In the genomic region with DNA sequence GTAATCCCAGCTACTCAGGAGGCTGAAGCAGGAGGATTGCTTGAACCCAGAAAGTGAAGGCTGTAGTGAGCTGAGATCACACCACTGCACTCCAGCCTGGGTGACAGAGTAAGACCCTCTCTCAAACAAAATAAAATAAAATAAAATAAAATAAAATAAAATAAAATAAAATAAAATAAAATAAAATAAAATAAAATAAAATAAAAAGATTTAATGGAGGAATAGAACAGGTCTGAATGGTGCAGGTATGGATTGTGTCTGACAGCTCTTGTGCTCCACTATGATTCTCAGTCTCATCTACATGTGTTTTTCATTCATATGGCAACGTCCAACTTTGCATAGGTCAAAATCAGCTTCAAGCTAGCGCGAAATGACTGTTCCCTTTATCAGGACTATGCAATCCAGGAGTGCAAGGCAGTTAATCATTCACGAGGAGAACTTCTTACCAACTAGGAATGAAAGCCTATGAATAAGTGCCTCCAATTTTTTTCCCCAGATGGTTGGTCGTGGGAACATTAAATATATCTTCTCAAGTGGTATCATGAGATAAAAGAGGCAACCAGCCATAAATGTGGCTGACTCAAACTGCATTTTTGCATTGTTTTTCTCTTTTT, we compare ENCODE assay signal across 1 cellular context.
TF ChIP-seq lines count a peak whose summit lies in the region.

No MANE protein-coding gene starts in this region.

TF ChIP-seq in GM23338, 12 proteins besides CTCF, POLR2A, EP300 and RAD21 (continued from another document):
- TF ChIP-seq, protein P1, sequence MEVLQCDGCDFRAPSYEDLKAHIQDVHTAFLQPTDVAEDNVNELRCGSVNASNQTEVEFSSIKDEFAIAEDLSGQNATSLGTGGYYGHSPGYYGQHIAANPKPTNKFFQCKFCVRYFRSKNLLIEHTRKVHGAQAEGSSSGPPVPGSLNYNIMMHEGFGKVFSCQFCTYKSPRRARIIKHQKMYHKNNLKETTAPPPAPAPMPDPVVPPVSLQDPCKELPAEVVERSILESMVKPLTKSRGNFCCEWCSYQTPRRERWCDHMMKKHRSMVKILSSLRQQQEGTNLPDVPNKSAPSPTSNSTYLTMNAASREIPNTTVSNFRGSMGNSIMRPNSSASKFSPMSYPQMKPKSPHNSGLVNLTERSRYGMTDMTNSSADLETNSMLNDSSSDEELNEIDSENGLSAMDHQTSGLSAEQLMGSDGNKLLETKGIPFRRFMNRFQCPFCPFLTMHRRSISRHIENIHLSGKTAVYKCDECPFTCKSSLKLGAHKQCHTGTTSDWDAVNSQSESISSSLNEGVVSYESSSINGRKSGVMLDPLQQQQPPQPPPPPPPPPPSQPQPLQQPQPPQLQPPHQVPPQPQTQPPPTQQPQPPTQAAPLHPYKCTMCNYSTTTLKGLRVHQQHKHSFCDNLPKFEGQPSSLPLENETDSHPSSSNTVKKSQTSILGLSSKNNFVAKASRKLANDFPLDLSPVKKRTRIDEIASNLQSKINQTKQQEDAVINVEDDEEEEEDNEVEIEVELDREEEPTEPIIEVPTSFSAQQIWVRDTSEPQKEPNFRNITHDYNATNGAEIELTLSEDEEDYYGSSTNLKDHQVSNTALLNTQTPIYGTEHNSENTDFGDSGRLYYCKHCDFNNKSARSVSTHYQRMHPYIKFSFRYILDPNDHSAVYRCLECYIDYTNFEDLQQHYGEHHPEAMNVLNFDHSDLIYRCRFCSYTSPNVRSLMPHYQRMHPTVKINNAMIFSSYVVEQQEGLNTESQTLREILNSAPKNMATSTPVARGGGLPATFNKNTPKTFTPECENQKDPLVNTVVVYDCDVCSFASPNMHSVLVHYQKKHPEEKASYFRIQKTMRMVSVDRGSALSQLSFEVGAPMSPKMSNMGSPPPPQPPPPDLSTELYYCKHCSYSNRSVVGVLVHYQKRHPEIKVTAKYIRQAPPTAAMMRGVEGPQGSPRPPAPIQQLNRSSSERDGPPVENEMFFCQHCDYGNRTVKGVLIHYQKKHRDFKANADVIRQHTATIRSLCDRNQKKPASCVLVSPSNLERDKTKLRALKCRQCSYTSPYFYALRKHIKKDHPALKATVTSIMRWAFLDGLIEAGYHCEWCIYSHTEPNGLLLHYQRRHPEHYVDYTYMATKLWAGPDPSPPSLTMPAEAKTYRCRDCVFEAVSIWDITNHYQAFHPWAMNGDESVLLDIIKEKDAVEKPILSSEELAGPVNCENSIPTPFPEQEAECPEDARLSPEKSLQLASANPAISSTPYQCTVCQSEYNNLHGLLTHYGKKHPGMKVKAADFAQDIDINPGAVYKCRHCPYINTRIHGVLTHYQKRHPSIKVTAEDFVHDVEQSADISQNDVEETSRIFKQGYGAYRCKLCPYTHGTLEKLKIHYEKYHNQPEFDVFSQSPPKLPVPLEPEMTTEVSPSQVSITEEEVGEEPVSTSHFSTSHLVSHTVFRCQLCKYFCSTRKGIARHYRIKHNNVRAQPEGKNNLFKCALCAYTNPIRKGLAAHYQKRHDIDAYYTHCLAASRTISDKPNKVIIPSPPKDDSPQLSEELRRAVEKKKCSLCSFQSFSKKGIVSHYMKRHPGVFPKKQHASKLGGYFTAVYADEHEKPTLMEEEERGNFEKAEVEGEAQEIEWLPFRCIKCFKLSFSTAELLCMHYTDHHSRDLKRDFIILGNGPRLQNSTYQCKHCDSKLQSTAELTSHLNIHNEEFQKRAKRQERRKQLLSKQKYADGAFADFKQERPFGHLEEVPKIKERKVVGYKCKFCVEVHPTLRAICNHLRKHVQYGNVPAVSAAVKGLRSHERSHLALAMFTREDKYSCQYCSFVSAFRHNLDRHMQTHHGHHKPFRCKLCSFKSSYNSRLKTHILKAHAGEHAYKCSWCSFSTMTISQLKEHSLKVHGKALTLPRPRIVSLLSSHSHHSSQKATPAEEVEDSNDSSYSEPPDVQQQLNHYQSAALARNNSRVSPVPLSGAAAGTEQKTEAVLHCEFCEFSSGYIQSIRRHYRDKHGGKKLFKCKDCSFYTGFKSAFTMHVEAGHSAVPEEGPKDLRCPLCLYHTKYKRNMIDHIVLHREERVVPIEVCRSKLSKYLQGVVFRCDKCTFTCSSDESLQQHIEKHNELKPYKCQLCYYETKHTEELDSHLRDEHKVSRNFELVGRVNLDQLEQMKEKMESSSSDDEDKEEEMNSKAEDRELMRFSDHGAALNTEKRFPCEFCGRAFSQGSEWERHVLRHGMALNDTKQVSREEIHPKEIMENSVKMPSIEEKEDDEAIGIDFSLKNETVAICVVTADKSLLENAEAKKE (CRISPR knock-in tag; IDR thresholded peaks at IDR 0.05): no peak
- TF ChIP-seq NANOG (IDR thresholded peaks at IDR 0.05; ENCODE audit: borderline replicate concordance) (no peak), JUNB (IDR thresholded peaks at IDR 0.05; ENCODE audit: unreplicated experiment) (no peak), POLR2AphosphoS5 (IDR thresholded peaks at IDR 0.05; ENCODE audit: low read depth) (no peak), STAT1 (IDR thresholded peaks at IDR 0.05; ENCODE audit: unreplicated experiment) (no peak), ZNF331 (CRISPR knock-in tag; IDR thresholded peaks at IDR 0.05; ENCODE audit: low read depth) (no peak), CREB1 (CRISPR knock-in tag; IDR thresholded peaks at IDR 0.05; ENCODE audit: low read depth) (no peak), EZH2 (IDR thresholded peaks at IDR 0.05; ENCODE audit: low read depth, unreplicated experiment) (no peak), EZH2phosphoT487 (IDR thresholded peaks at IDR 0.05; ENCODE audit: unreplicated experiment) (no peak), ZNF114 (CRISPR knock-in tag; IDR thresholded peaks at IDR 0.05) (no peak)
- TF ChIP-seq, protein P2, sequence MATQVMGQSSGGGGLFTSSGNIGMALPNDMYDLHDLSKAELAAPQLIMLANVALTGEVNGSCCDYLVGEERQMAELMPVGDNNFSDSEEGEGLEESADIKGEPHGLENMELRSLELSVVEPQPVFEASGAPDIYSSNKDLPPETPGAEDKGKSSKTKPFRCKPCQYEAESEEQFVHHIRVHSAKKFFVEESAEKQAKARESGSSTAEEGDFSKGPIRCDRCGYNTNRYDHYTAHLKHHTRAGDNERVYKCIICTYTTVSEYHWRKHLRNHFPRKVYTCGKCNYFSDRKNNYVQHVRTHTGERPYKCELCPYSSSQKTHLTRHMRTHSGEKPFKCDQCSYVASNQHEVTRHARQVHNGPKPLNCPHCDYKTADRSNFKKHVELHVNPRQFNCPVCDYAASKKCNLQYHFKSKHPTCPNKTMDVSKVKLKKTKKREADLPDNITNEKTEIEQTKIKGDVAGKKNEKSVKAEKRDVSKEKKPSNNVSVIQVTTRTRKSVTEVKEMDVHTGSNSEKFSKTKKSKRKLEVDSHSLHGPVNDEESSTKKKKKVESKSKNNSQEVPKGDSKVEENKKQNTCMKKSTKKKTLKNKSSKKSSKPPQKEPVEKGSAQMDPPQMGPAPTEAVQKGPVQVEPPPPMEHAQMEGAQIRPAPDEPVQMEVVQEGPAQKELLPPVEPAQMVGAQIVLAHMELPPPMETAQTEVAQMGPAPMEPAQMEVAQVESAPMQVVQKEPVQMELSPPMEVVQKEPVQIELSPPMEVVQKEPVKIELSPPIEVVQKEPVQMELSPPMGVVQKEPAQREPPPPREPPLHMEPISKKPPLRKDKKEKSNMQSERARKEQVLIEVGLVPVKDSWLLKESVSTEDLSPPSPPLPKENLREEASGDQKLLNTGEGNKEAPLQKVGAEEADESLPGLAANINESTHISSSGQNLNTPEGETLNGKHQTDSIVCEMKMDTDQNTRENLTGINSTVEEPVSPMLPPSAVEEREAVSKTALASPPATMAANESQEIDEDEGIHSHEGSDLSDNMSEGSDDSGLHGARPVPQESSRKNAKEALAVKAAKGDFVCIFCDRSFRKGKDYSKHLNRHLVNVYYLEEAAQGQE (IDR thresholded peaks at IDR 0.05; ENCODE audit: unreplicated experiment): no peak
